Comparison of ENCODE assay signal across 1 cellular context in genomic region chr15:59244337-59244736, GRCh38.
TF ChIP-seq lines count a peak whose summit lies in the region.

No MANE protein-coding gene starts in this region.

TF ChIP-seq in GM12878, 131 proteins besides CTCF, POLR2A, EP300 and RAD21 (continued from another document):
- TF ChIP-seq ZBTB40 (IDR thresholded peaks at IDR 0.05; ENCODE audit: borderline replicate concordance) (no peak), ATF7 (IDR thresholded peaks at IDR 0.05; ENCODE audit: low read depth) (peak; percentile 92), SKIL (IDR thresholded peaks at IDR 0.05; ENCODE audit: low read depth, poor library complexity, severe bottlenecking) (peak; percentile 81), BRCA1 (IDR thresholded peaks at IDR 0.05; ENCODE audit: low read depth, low read length) (no peak), EZH2 (IDR thresholded peaks at IDR 0.05; ENCODE audit: borderline replicate concordance, control insufficient read depth, low read depth, low read length) (no peak), YBX1 (IDR thresholded peaks at IDR 0.05) (no peak), E4F1 (IDR thresholded peaks at IDR 0.05; ENCODE audit: borderline replicate concordance, partially characterized antibody) (no peak), JUND (IDR thresholded peaks at IDR 0.05; ENCODE audit: low read depth, low read length) (peak; percentile 47; the same call in 1 of the 2 replicates), E2F4 (IDR thresholded peaks at IDR 0.05; ENCODE audit: low read depth, low read length) (no peak), NFIC (IDR thresholded peaks at IDR 0.05; ENCODE audit: low read depth, low read length) (no peak; the same call in 1 of the 2 replicates), BCL11A (IDR thresholded peaks at IDR 0.05; ENCODE audit: low read depth, low read length) (peak; percentile 44; the same call in 1 of the 2 replicates), USF2 (IDR thresholded peaks at IDR 0.05; ENCODE audit: borderline replicate concordance, low read depth, low read length) (peak; percentile 19; the same call in 1 of the 2 replicates), TCF3 (IDR thresholded peaks at IDR 0.05; ENCODE audit: borderline replicate concordance, insufficient read depth, low read depth, low read length) (0 out of 2 replicates have a peak, but pooled peaks have one; percentile 40), SPI1 (IDR thresholded peaks at IDR 0.05; ENCODE audit: borderline replicate concordance, insufficient read depth, low read depth, low read length) (0 out of 2 replicates have a peak, but pooled peaks have one; percentile 19), PAX5 (IDR thresholded peaks at IDR 0.05; ENCODE audit: borderline replicate concordance, low read depth, low read length) (0 out of 2 replicates have a peak, but pooled peaks have one; percentile 11), BMI1 (IDR thresholded peaks at IDR 0.05; ENCODE audit: borderline replicate concordance) (no peak; the same call in 1 of the 2 replicates), MTA2 (IDR thresholded peaks at IDR 0.05; ENCODE audit: low read depth) (peak; percentile 76; the same call in 1 of the 2 replicates), SUZ12 (IDR thresholded peaks at IDR 0.05; ENCODE audit: unreplicated experiment) (no peak), IKZF1 (conservative IDR thresholded peaks at IDR 0.05) (peak; percentile 66), ZNF687 (IDR thresholded peaks at IDR 0.05) (0 out of 2 replicates have a peak, but pooled peaks have one; percentile 65), PKNOX1 (IDR thresholded peaks at IDR 0.05) (no peak), HDAC2 (IDR thresholded peaks at IDR 0.05) (no peak), SMAD5 (IDR thresholded peaks at IDR 0.05; ENCODE audit: low read depth) (no peak), MYB (IDR thresholded peaks at IDR 0.05; ENCODE audit: borderline replicate concordance, low read depth, low read length) (no peak), MXI1 (IDR thresholded peaks at IDR 0.05; ENCODE audit: low read depth, low read length) (0 out of 2 replicates have a peak, but pooled peaks have one; percentile 45), CBFB (IDR thresholded peaks at IDR 0.05; ENCODE audit: low read depth) (no peak), ZBTB11 (CRISPR knock-in tag; IDR thresholded peaks at IDR 0.05) (no peak), NR2F1 (conservative IDR thresholded peaks at IDR 0.05) (peak; percentile 91), RFX5 (IDR thresholded peaks at IDR 0.05; ENCODE audit: low read depth, low read length) (no peak), CHD2 (IDR thresholded peaks at IDR 0.05; ENCODE audit: borderline replicate concordance, low read depth, low read length) (peak; percentile 58; the same call in 1 of the 2 replicates), SIN3A (IDR thresholded peaks at IDR 0.05; ENCODE audit: low read depth, low read length) (no peak), SMARCA5 (IDR thresholded peaks at IDR 0.05) (peak; percentile 60; the same call in 1 of the 2 replicates), ASH2L (IDR thresholded peaks at IDR 0.05; ENCODE audit: borderline replicate concordance, low read depth) (no peak)
